Comparison of ENCODE assay signal across 8 cellular contexts in the genomic region with DNA sequence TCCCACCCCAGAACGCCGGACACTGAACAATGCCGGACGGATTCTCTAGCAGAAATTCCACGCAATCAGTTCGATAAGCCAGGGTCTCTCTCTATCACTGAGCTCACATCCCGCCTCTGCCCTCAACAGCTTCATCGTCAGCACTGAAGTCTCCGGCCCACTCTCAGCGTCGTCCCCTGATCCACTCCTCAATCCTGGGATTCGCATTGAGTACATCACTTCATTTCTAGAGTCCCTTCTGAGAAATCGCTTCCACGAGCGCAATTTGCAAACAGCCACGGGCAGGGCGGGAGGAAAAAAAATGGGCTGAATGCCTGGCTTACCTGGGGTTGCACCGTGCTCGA. TPM values are rescaled to one million over a fixed set of nuclear protein-coding genes. Genes with fewer than 3 reads are reported as not detected.
A peak's percentile ranks its signal among the peaks of the same experiment; 100 is the strongest.
DNase-seq lines count a peak whose midpoint lies in the region; ATAC-seq and TF ChIP-seq lines count a peak whose summit lies in the region.

No MANE protein-coding gene starts in this region.

- H3K4me3 ChIP-seq in A673 (ENCODE audit: low read depth, low read length, poor library complexity, severe bottlenecking): peak overlapping the region; percentile 90
- H3K4me3 ChIP-seq in fibroblast of pulmonary artery (replicated peaks; ENCODE audit: low read depth, low read length): peak overlapping the region; percentile 72
- peak overlapping the region; percentile 86 to 92 for H3K4me3 ChIP-seq in neutrophil (ENCODE audit: low read depth in 1 of 2, low read length in 1 of 2)

- POLR2A ChIA-PET in A673 (lab: Charles Lee; ENCODE audit: low non-redundant PET): interaction anchor here (0.6 kb wide), 2 partner anchors 13 to 418 kb away, joined by 8 to 9 read pairs; no protein-coding TSS in a partner anchor

- H3K36me3 ChIP-seq in A673 (ENCODE audit: insufficient read depth, low read length, poor library complexity, severe bottlenecking) (peaks cover 13% of the 10 kb centered on the region), neutrophil (peaks cover 5% of the 10 kb centered on the region)

- DNase-seq in A673 (ENCODE audit: low spot score) (peak; percentile 25), GM13976 (ENCODE audit: low spot score) (peak; percentile 35), fibroblast of pulmonary artery (ENCODE audit: low read depth) (no peak), retina (no peak), GDM1 (lab: John Stamatoyannopoulos, UW) (no peak)
- no peak for DNase-seq in T-helper 2 cell treated with Interferon-gamma antibody and Interleukin-4, amounts not matched to agents 5 μg/mL and 100 μg/mL, for 36 hours (ENCODE audit: low spot score)

- peak; percentile 6 for ATAC-seq in HG03095 (IDR thresholded peaks at IDR 0.05; ENCODE audit: unreplicated experiment)

- in situ Hi-C loops in GM13976 (cut with MboI; ENCODE audit: low sequenced_read_pairs, unreplicated experiment): no loop called here

- intact Hi-C loops in A673 (cut with micrococcal nuclease; ENCODE audit: unreplicated experiment): loop anchor here (2.0 kb wide), 1 partner anchor 87 kb away; a partner anchor contains a TSS

- peak overlapping the region; percentile 99 for H3K27ac Mint-ChIP-seq in T-helper 2 cell treated with Interferon-gamma antibody and Interleukin-4, amounts not matched to agents 5 μg/mL and 100 μg/mL, for 36 hours

- BruUV-seq in A673 (replicated peaks; lab: Mats Ljungman, UMichigan): TSS peak; percentile 77

- H3K4me1 ChIP-seq in A673 (ENCODE audit: insufficient read depth, low read length, poor library complexity, severe bottlenecking) (peaks cover 9% of the 10 kb centered on the region), neutrophil (ENCODE audit: control insufficient read depth in 1 of 2, insufficient read depth in 1 of 2, low read depth in 1 of 2, low read length in 1 of 2) (peaks cover 28 to 33% of the 10 kb centered on the region in 2 experiments)

- TF ChIP-seq CTCF in A673 (conservative IDR thresholded peaks at IDR 0.05; ENCODE audit: low read depth, low read length) (no peak), GM13976 (IDR thresholded peaks at IDR 0.05; ENCODE audit: borderline replicate concordance, control extremely low read depth, extremely low read depth, insufficient read depth, missing control alignments) (no peak), fibroblast of pulmonary artery (IDR thresholded peaks at IDR 0.05; ENCODE audit: low read length, missing control alignments) (no peak), neutrophil (IDR thresholded peaks at IDR 0.05) (no peak)

- H3K27ac ChIP-seq in A673 (ENCODE audit: low read depth, low read length, poor library complexity, severe bottlenecking) (peak overlapping the region; percentile 98), neutrophil (peak overlapping the region; percentile 99)

- H3K4me3 Mint-ChIP-seq in T-helper 2 cell treated with Interferon-gamma antibody and Interleukin-4, amounts not matched to agents 5 μg/mL and 100 μg/mL, for 36 hours: peak overlapping the region; percentile 95

- H3K27me3 ChIP-seq in A673 (replicated peaks; ENCODE audit: insufficient read depth, low read depth, low read length, poor library complexity) (no peaks in the 10 kb centered on the region), neutrophil (no peaks in the 10 kb centered on the region)

- H3K9me3 ChIP-seq in A673 (ENCODE audit: low read depth, low read length, poor library complexity, severe bottlenecking): no peaks in the 10 kb centered on the region
- no peaks in the 10 kb centered on the region for H3K9me3 ChIP-seq in neutrophil

- H3K4me1 Mint-ChIP-seq in T-helper 2 cell treated with Interferon-gamma antibody and Interleukin-4, amounts not matched to agents 5 μg/mL and 100 μg/mL, for 36 hours (ENCODE audit: low read depth): peaks cover 36% of the 10 kb centered on the region

- H3K9me3 Mint-ChIP-seq in T-helper 2 cell treated with Interferon-gamma antibody and Interleukin-4, amounts not matched to agents 5 μg/mL and 100 μg/mL, for 36 hours: no peaks in the 10 kb centered on the region

- H3K27me3 Mint-ChIP-seq in T-helper 2 cell treated with Interferon-gamma antibody and Interleukin-4, amounts not matched to agents 5 μg/mL and 100 μg/mL, for 36 hours (ENCODE audit: low read depth): no peaks in the 10 kb centered on the region

- peaks cover 44% of the 10 kb centered on the region for H3K36me3 Mint-ChIP-seq in T-helper 2 cell treated with Interferon-gamma antibody and Interleukin-4, amounts not matched to agents 5 μg/mL and 100 μg/mL, for 36 hours (ENCODE audit: low read depth)

- CTCF ChIA-PET in A673 (lab: Charles Lee): interaction anchor here (0.7 to 1.1 kb wide), 3 partner anchors 53 to 1318 kb away, joined by 4 read pairs; no protein-coding TSS in a partner anchor

RNA-seq across cellular contexts. Expression of a gene that starts 0.4 kb away (rescaled TPM):
- 151 and 161 TPM in 2 replicates for total RNA-seq in A673 (2021)

RNA-seq across cellular contexts. Expression of a gene that starts 1.3 kb away (rescaled TPM):
- 44.4 and 44.9 TPM in 2 replicates for total RNA-seq in A673 (2021)

RNA-seq across cellular contexts. Expression of a gene that starts 53.5 kb away (rescaled TPM):
- total RNA-seq in A673 (2021): 15.2 and 16.9 TPM in 2 replicates

Comparison
In these comparisons a context has a peak if more than half of its experiments do, and no peak if none do; other contexts are left out.
1. DNase-seq: peak in A673 (single experiment) and GM13976 (single experiment); none in T-helper 2 cell treated with Interferon-gamma antibody and Interleukin-4, amounts not matched to agents 5 μg/mL and 100 μg/mL, for 36 hours (single experiment), fibroblast of pulmonary artery (single experiment), retina (single experiment) and GDM1 (single experiment).
2. Peak in every context shown above with its lines, with median percentiles within 50 percentile points of each other: H3K4me3 ChIP-seq.